8 cellular contexts compared by ENCODE assay signal in the genomic region with DNA sequence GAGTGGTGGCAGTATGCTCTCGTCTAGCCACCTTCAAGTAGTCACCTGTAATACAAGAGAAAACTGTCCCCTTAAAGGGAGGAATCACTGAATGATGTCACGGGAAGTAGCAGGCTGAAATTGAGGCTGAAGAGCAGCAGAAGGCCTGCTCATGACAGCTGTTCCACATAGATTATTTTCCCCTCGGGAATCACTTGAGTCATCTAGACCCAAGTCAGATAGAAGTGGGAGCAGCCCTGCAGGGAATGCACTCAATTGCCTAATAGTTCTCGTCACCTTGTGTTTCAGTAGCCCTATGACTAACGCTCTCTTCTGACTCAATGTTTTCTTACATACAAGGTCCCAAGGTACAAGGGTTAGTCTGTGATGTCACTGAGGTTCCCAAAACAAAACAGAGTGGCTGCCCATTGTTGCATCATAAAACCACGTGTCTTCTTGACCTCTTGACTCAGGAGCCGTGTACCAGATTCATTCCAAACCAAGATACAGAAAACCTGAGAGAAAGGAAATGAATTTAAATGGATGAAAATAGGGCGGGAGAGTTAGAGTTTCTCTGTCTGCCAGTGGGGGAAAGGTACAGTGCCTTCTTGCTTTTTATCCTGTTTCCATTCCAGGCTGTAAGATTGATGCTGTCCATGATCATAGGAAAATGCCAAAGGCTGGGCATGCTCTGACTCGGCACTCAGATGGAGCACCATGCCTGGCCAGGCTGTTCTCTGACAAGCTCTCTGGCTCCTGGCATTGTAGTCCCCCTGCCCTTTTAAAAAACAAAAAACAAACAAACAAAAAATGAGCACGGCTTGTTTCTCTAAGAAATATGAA. TPM values are rescaled to one million over a fixed set of nuclear protein-coding genes. Genes with fewer than 3 reads are reported as not detected.
A peak's percentile ranks its signal among the peaks of the same experiment; 100 is the strongest.
DNase-seq lines count a peak whose midpoint lies in the region; ATAC-seq, FAIRE-seq and TF ChIP-seq lines count a peak whose summit lies in the region.

No MANE protein-coding gene starts in this region.

- H3K4me1 Mint-ChIP-seq in T-cell = peaks cover 0 to 9% (median 6%) of the 10 kb centered on the region in 3 donors

- POLR2A ChIA-PET in T-cell (lab: Charles Lee) = no interaction called here

- no peak for TF ChIP-seq POLR2A in GM12892 (IDR thresholded peaks at IDR 0.05; ENCODE audit: low read depth, low read length)

- H3K27me3 Mint-ChIP-seq in T-cell = no peaks in the 10 kb centered on the region

- H3K27ac ChIP-seq in foreskin keratinocyte (peak overlapping the region; percentile 95), small intestine (ENCODE audit: low read depth in 1 of 2, low read length in 1 of 2) (peak overlapping the region; percentile 6 to 90)

- H3K4me1 ChIP-seq in foreskin keratinocyte = peaks cover 9% of the 10 kb centered on the region
- peaks cover 0 to 5% of the 10 kb centered on the region in 2 donors for H3K4me1 ChIP-seq in small intestine (ENCODE audit: control insufficient read depth in 2 of 2, insufficient read depth in 1 of 2, low read depth in 1 of 2, low read length in 1 of 2)

- TF ChIP-seq CTCF in foreskin keratinocyte (conservative IDR thresholded peaks at IDR 0.05) = no peak

- peak; percentile 79 for ATAC-seq in HG03342 (IDR thresholded peaks at IDR 0.05; ENCODE audit: unreplicated experiment)
- ATAC-seq in T-cell (replicated peaks in 1 of 4) = no peak
- ATAC-seq in foreskin keratinocyte = peak; percentile 97
- no peak for ATAC-seq in HG02759 (IDR thresholded peaks at IDR 0.05; ENCODE audit: unreplicated experiment)

- peaks cover 5 to 8% of the 10 kb centered on the region in 2 donors for H3K36me3 ChIP-seq in small intestine (ENCODE audit: control insufficient read depth in 2 of 2, insufficient read depth in 2 of 2, low read length in 2 of 2)

- H3K4me3 ChIP-seq in small intestine (ENCODE audit: low read depth in 1 of 2, low read length in 2 of 2) = no peak overlapping the region

- H3K27me3 ChIP-seq in foreskin keratinocyte (no peaks in the 10 kb centered on the region), small intestine (ENCODE audit: control insufficient read depth in 2 of 2, insufficient read depth in 2 of 2, low read length in 2 of 2) (no peaks in the 10 kb centered on the region)

- no peak overlapping the region for H3K4me3 Mint-ChIP-seq in T-cell

- FAIRE-seq in GM12892 (lab: Jason Lieb, UNC) (peak; percentile 17), small intestine (lab: Jason Lieb, UNC) (no peak)

- H3K9me3 Mint-ChIP-seq in T-cell = no peaks in the 10 kb centered on the region

- 50 to 60% (median 59%) methylated on average over 10 of the region's 10 CpGs for WGBS in small intestine, 3 donors

- peaks cover 48% of the 10 kb centered on the region for H3K36me3 Mint-ChIP-seq in T-cell

- no peaks in the 10 kb centered on the region for H3K9me3 ChIP-seq in small intestine (ENCODE audit: control insufficient read depth, low read depth)

- H3K27ac Mint-ChIP-seq in T-cell = peak overlapping the region; percentile 27 to 58

- DNase-seq in GM12892 (ENCODE audit: insufficient read length) = no peak
- no peak for DNase-seq in T-cell
- DNase-seq in foreskin keratinocyte = peak; percentile 99 to 100
- DNase-seq in small intestine = peak; percentile 68
- no peak for DNase-seq in SK-N-DZ (ENCODE audit: low spot score)
- DNase-seq in iPS-NIHi7 (ENCODE audit: extremely low spot score) = no peak

- CTCF ChIA-PET in T-cell (lab: Charles Lee) = no interaction called here

RNA-seq across cellular contexts. Expression of a gene that starts 21.6 kb away (rescaled TPM):
- polyA plus RNA-seq in GM12892 (2012; ENCODE audit: missing spikeins) = not detected
- total RNA-seq in T-cell (1 to 10 TPM in 1 of 5 donors, under 1 TPM in 3, not detected in 1; 0.44 to 1.1 (median 0.73) TPM), foreskin keratinocyte (not detected in 2 replicates)
- polyA plus RNA-seq in foreskin keratinocyte (not detected in 2 replicates), small intestine (10 to 100 TPM in 2 of 3 donors, 1 to 10 TPM in 1; 6.7 to 55.1 (median 36.5) TPM)
- polyA plus RNA-seq in SK-N-DZ (2014; cell fraction: cytosol; rRNA removed) = 8.4 and 13.8 TPM in 2 replicates
- polyA plus RNA-seq in SK-N-DZ (2014; cell fraction: nucleus; rRNA removed) = 6.5 and 12.0 TPM in 2 replicates

RNA-seq across cellular contexts. Expression of a gene that starts 40.2 kb away (rescaled TPM):
- 36.3 TPM for polyA plus RNA-seq in GM12892 (2012; ENCODE audit: missing spikeins)
- total RNA-seq in T-cell (10 to 100 TPM; 21.6 to 36.9 (median 34.1) TPM), foreskin keratinocyte (40.8 and 44.8 TPM in 2 replicates)
- polyA plus RNA-seq in foreskin keratinocyte (35.6 and 36.8 TPM in 2 replicates), small intestine (10 to 100 TPM; 30.0 to 40.3 (median 39.2) TPM)
- polyA plus RNA-seq in SK-N-DZ (2014; cell fraction: cytosol; rRNA removed) = 30.0 and 51.0 TPM in 2 replicates
- polyA plus RNA-seq in SK-N-DZ (2014; cell fraction: nucleus; rRNA removed) = 23.9 and 30.8 TPM in 2 replicates

Comparison
In these comparisons a context has a peak if more than half of its experiments do, and no peak if none do; other contexts are left out.
1. DNase-seq: peak in foreskin keratinocyte (2 of 2) and small intestine (single experiment); none in GM12892 (single experiment), T-cell (0 of 34), SK-N-DZ (single experiment) and iPS-NIHi7 (single experiment).
2. ATAC-seq: peak in HG03342 (single experiment) and foreskin keratinocyte (single experiment); none in T-cell (0 of 4) and HG02759 (single experiment).